8 cellular contexts compared by ENCODE assay signal in genomic region chr21:41878831-41879189, GRCh38. TPM values are rescaled to one million over a fixed set of nuclear protein-coding genes. Genes with fewer than 3 reads are reported as not detected.
DNase-seq lines count a peak whose midpoint lies in the region; ATAC-seq and TF ChIP-seq lines count a peak whose summit lies in the region.

No MANE protein-coding gene starts in this region.

- no peaks in the 10 kb centered on the region for H3K9me3 Mint-ChIP-seq in activated naive CD4-positive, alpha-beta T cell treated with anti-CD3 and anti-CD28 coated beads, Interleukin-2, amount 50 U/mL, for 24 hours
- no peaks in the 10 kb centered on the region for H3K9me3 Mint-ChIP-seq in type B pancreatic cell

- H3K4me2 ChIP-seq in DND-41 (ENCODE audit: insufficient read depth, low read length) = peak overlapping the region; percentile 85; the same call in 1 of the 2 replicates

- H3K27me3 ChIP-seq in DND-41 (ENCODE audit: insufficient read depth, low read length, poor library complexity) = no peaks in the 10 kb centered on the region

- H2AFZ ChIP-seq in DND-41 (ENCODE audit: low read depth, low read length) = 0 out of 2 replicates have a peak overlapping the region, but pooled peaks have one; percentile 82

- H3K27ac Mint-ChIP-seq in activated naive CD4-positive, alpha-beta T cell treated with anti-CD3 and anti-CD28 coated beads, Interleukin-2, amount 50 U/mL, for 24 hours = no peak overlapping the region
- H3K27ac Mint-ChIP-seq in type B pancreatic cell = no peak overlapping the region

- H3K9me3 ChIP-seq in DND-41 (ENCODE audit: insufficient read depth, low read length, severe bottlenecking) = no peaks in the 10 kb centered on the region
- no peaks in the 10 kb centered on the region for H3K9me3 ChIP-seq in KOPT-K1 (ENCODE audit: insufficient read depth, low read length, poor library complexity, severe bottlenecking)
- no peaks in the 10 kb centered on the region for H3K9me3 ChIP-seq in SK-N-MC (ENCODE audit: low read depth, low read length)

- intact Hi-C loops in Right ventricle myocardium superior (cut with DNase I) (loop anchor here (10.0 kb wide), 2 partner anchors 46 to 216 kb away; no protein-coding TSS in a partner anchor), posterior cingulate gyrus (cut with DNase I) (loop anchor here (5.0 to 10.0 kb wide), 2 partner anchors 78 to 236 kb away; no protein-coding TSS in a partner anchor)

- H3K36me3 ChIP-seq in DND-41 (ENCODE audit: insufficient read depth, low read length) = peaks cover 17% of the 10 kb centered on the region
- H3K36me3 ChIP-seq in KOPT-K1 (ENCODE audit: insufficient read depth, low read length) = peaks cover 7% of the 10 kb centered on the region; the same call in 1 of the 2 replicates
- no peaks in the 10 kb centered on the region for H3K36me3 ChIP-seq in SK-N-MC (ENCODE audit: insufficient read depth, low read length)

- H3K79me2 ChIP-seq in DND-41 (ENCODE audit: insufficient read depth, low read length) = peaks cover 54% of the 10 kb centered on the region

- H3K27ac ChIP-seq in DND-41 (ENCODE audit: low read length) (peak overlapping the region; percentile 91), KOPT-K1 (ENCODE audit: low read depth, low read length, poor library complexity, severe bottlenecking) (peak overlapping the region; percentile 97), SK-N-MC (no peak overlapping the region)

- H3K4me3 ChIP-seq in DND-41 (ENCODE audit: low read depth in 1 of 2, low read length in 2 of 2) = peak overlapping the region; percentile 88 to 94; a peak in 3 of 4 replicates
- H3K4me3 ChIP-seq in SK-N-MC = peak overlapping the region; percentile 98

- H3K9ac ChIP-seq in DND-41 (ENCODE audit: low read depth, low read length) (peak overlapping the region; percentile 97), SK-N-MC (ENCODE audit: insufficient read length) (peak overlapping the region; percentile 97)

- H3K4me1 ChIP-seq in DND-41 (ENCODE audit: insufficient read depth, low read length) = peaks cover 34% of the 10 kb centered on the region

- TF ChIP-seq CTCF in DND-41 (IDR thresholded peaks at IDR 0.05; ENCODE audit: borderline replicate concordance, extremely low read depth, low read length, poor library complexity, severe bottlenecking) = no peak
- TF ChIP-seq CTCF in type B pancreatic cell (conservative IDR thresholded peaks at IDR 0.05) = no peak

- peak overlapping the region; percentile 65 for H3K4me3 Mint-ChIP-seq in activated naive CD4-positive, alpha-beta T cell treated with anti-CD3 and anti-CD28 coated beads, Interleukin-2, amount 50 U/mL, for 24 hours
- peak overlapping the region; percentile 67 for H3K4me3 Mint-ChIP-seq in type B pancreatic cell

- H4K20me1 ChIP-seq in DND-41 (ENCODE audit: insufficient read depth, low read length) = peaks cover 10% of the 10 kb centered on the region; the same call in 1 of the 2 replicates

- DNase-seq in DND-41 (peak; percentile 84), SK-N-MC (ENCODE audit: low read depth, low spot score) (no peak), Right ventricle myocardium superior (peak; percentile 89), posterior cingulate gyrus (peak; percentile 69 to 97 (median 80)), type B pancreatic cell (ENCODE audit: extremely low spot score, unreplicated experiment) (no peak)

- peaks cover 38% of the 10 kb centered on the region for H3K4me1 Mint-ChIP-seq in activated naive CD4-positive, alpha-beta T cell treated with anti-CD3 and anti-CD28 coated beads, Interleukin-2, amount 50 U/mL, for 24 hours
- peaks cover 10% of the 10 kb centered on the region for H3K4me1 Mint-ChIP-seq in type B pancreatic cell (ENCODE audit: unreplicated experiment)

- peak; percentile 52 for ATAC-seq in DND-41 (ENCODE audit: insufficient read depth, low read depth)
- ATAC-seq in GM21619 (IDR thresholded peaks at IDR 0.05; ENCODE audit: unreplicated experiment) = peak; percentile 43
- peak; percentile 72 for ATAC-seq in Right ventricle myocardium superior (ENCODE audit: poor library complexity)

- H3K27me3 Mint-ChIP-seq in activated naive CD4-positive, alpha-beta T cell treated with anti-CD3 and anti-CD28 coated beads, Interleukin-2, amount 50 U/mL, for 24 hours = no peaks in the 10 kb centered on the region
- no peaks in the 10 kb centered on the region for H3K27me3 Mint-ChIP-seq in type B pancreatic cell

- peaks cover 3% of the 10 kb centered on the region for H3K36me3 Mint-ChIP-seq in activated naive CD4-positive, alpha-beta T cell treated with anti-CD3 and anti-CD28 coated beads, Interleukin-2, amount 50 U/mL, for 24 hours
- no peaks in the 10 kb centered on the region for H3K36me3 Mint-ChIP-seq in type B pancreatic cell

RNA-seq across cellular contexts. Expression of gene PRDM15, which starts 0.3 kb away (rescaled TPM):
- total RNA-seq in Right ventricle myocardium superior (3.8 TPM), type B pancreatic cell (ENCODE audit: low replicate concordance) (8.5 and 8.8 TPM in 2 replicates)

Comparison
In these comparisons a context has a peak if more than half of its experiments do, and no peak if none do; other contexts are left out.
1. DNase-seq: peak in DND-41 (single experiment), Right ventricle myocardium superior (single experiment) and posterior cingulate gyrus (10 of 10); none in SK-N-MC (single experiment) and type B pancreatic cell (single experiment).
2. Peak in every context shown above with its lines, with median percentiles within 50 percentile points of each other: ATAC-seq.